In genomic region chr1:12201343-12202189, GRCh38 we compare ENCODE assay signal across 14 cellular contexts. TPM values are rescaled to one million over a fixed set of nuclear protein-coding genes. Genes with fewer than 3 reads are reported as not detected.
DNase-seq lines count a peak whose midpoint lies in the region; ATAC-seq and TF ChIP-seq lines count a peak whose summit lies in the region.
"Had no signal": no experiment of that assay in that cellular context is flagged by ENCODE, and none has a peak within 500 bp of the region (broad histone marks: within the 10 kb centered on the region; RNA-seq: fewer than 3 reads in every experiment).

No MANE protein-coding gene starts in this region.

- no peaks in the 10 kb centered on the region for H3K9me3 Mint-ChIP-seq in activated naive CD4-positive, alpha-beta T cell treated with anti-CD3 and anti-CD28 coated beads, Interleukin-2, amount 50 U/mL, for 72 hours
- H3K9me3 Mint-ChIP-seq in central memory CD8-positive, alpha-beta T cell: no peaks in the 10 kb centered on the region
- no peaks in the 10 kb centered on the region for H3K9me3 Mint-ChIP-seq in stimulated activated naive CD8-positive, alpha-beta T cell treated with anti-CD3 and anti-CD28 coated beads, Interleukin-15, Interleukin-2, amounts not matched to agents 100 ng/mL and 50 ng/mL, for 24 hours
- H3K9me3 Mint-ChIP-seq in HFFc6: no peaks in the 10 kb centered on the region
- H3K9me3 Mint-ChIP-seq: T-helper 2 cell treated with Interferon-gamma antibody and Interleukin-4, amounts not matched to agents 5 μg/mL and 100 μg/mL, for 36 hours had no signal

- H3K36me3 Mint-ChIP-seq in activated naive CD4-positive, alpha-beta T cell treated with anti-CD3 and anti-CD28 coated beads, Interleukin-2, amount 50 U/mL, for 72 hours: peaks cover 3 to 24% of the 10 kb centered on the region in 2 donors
- peaks cover 32% of the 10 kb centered on the region for H3K36me3 Mint-ChIP-seq in central memory CD8-positive, alpha-beta T cell (ENCODE audit: insufficient read depth)
- peaks cover 64% of the 10 kb centered on the region for H3K36me3 Mint-ChIP-seq in stimulated activated naive CD8-positive, alpha-beta T cell treated with anti-CD3 and anti-CD28 coated beads, Interleukin-15, Interleukin-2, amounts not matched to agents 100 ng/mL and 50 ng/mL, for 24 hours (ENCODE audit: low read depth)
- no peaks in the 10 kb centered on the region for H3K36me3 Mint-ChIP-seq in HFFc6 (ENCODE audit: low read depth)

- peaks cover 45% of the 10 kb centered on the region for H3K4me1 Mint-ChIP-seq in central memory CD8-positive, alpha-beta T cell
- H3K4me1 Mint-ChIP-seq in stimulated activated naive CD8-positive, alpha-beta T cell treated with anti-CD3 and anti-CD28 coated beads, Interleukin-15, Interleukin-2, amounts not matched to agents 100 ng/mL and 50 ng/mL, for 24 hours (ENCODE audit: low read depth): peaks cover 97% of the 10 kb centered on the region
- no peaks in the 10 kb centered on the region for H3K4me1 Mint-ChIP-seq in HFFc6 (ENCODE audit: low read depth)

- TF ChIP-seq CTCF in HFFc6 (IDR thresholded peaks at IDR 0.05): no peak

- H3K27ac Mint-ChIP-seq in activated naive CD4-positive, alpha-beta T cell treated with anti-CD3 and anti-CD28 coated beads, Interleukin-2, amount 50 U/mL, for 72 hours: peak overlapping the region; percentile 60 to 88
- H3K27ac Mint-ChIP-seq in central memory CD8-positive, alpha-beta T cell (ENCODE audit: low read depth): peak overlapping the region; percentile 84
- peak overlapping the region; percentile 85 for H3K27ac Mint-ChIP-seq in stimulated activated naive CD8-positive, alpha-beta T cell treated with anti-CD3 and anti-CD28 coated beads, Interleukin-15, Interleukin-2, amounts not matched to agents 100 ng/mL and 50 ng/mL, for 24 hours
- H3K27ac Mint-ChIP-seq in HFFc6: no peak overlapping the region
- H3K27ac Mint-ChIP-seq: T-helper 2 cell treated with Interferon-gamma antibody and Interleukin-4, amounts not matched to agents 5 μg/mL and 100 μg/mL, for 36 hours had no signal

- peak; percentile 35 to 59 for ATAC-seq in activated naive CD4-positive, alpha-beta T cell treated with anti-CD3 and anti-CD28 coated beads, Interleukin-2, amount 50 U/mL, for 72 hours
- ATAC-seq in HG02798 (IDR thresholded peaks at IDR 0.05; ENCODE audit: poor library complexity, unreplicated experiment): peak; percentile 55
- ATAC-seq in central memory CD8-positive, alpha-beta T cell (replicated peaks; ENCODE audit: extremely low read depth, poor library complexity, severe bottlenecking): peak; percentile 92
- ATAC-seq: heart left ventricle, left lung had no signal

- H3K27me3 Mint-ChIP-seq in central memory CD8-positive, alpha-beta T cell: no peaks in the 10 kb centered on the region
- no peaks in the 10 kb centered on the region for H3K27me3 Mint-ChIP-seq in stimulated activated naive CD8-positive, alpha-beta T cell treated with anti-CD3 and anti-CD28 coated beads, Interleukin-15, Interleukin-2, amounts not matched to agents 100 ng/mL and 50 ng/mL, for 24 hours
- peaks cover 19% of the 10 kb centered on the region for H3K27me3 Mint-ChIP-seq in HFFc6 (ENCODE audit: insufficient read depth)

- peak overlapping the region; percentile 47 for H3K4me3 Mint-ChIP-seq in central memory CD8-positive, alpha-beta T cell
- H3K4me3 Mint-ChIP-seq in stimulated activated naive CD8-positive, alpha-beta T cell treated with anti-CD3 and anti-CD28 coated beads, Interleukin-15, Interleukin-2, amounts not matched to agents 100 ng/mL and 50 ng/mL, for 24 hours: peak overlapping the region; percentile 58
- no peak overlapping the region for H3K4me3 Mint-ChIP-seq in HFFc6
- H3K4me3 Mint-ChIP-seq: T-helper 2 cell treated with Interferon-gamma antibody and Interleukin-4, amounts not matched to agents 5 μg/mL and 100 μg/mL, for 36 hours had no signal

- no peak for DNase-seq in activated naive CD4-positive, alpha-beta T cell treated with anti-CD3 and anti-CD28 coated beads, Interleukin-2, amount 50 U/mL, for 72 hours (ENCODE audit: low spot score in 2 of 2)
- no peak for DNase-seq in activated naive CD4-positive, alpha-beta T cell treated with anti-CD3 and anti-CD28 coated beads, Interleukin-2, amount 50 U/mL, for 16 hours
- DNase-seq in central memory CD8-positive, alpha-beta T cell (ENCODE audit: low spot score in 2 of 2): peak in 1 of 2 donors; percentile 53
- DNase-seq in NCI-H2081 treated with DMSO at 0.1 percent for 48 hours (lab: John Stamatoyannopoulos, UW): no peak
- DNase-seq in DMS153 (lab: John Stamatoyannopoulos, UW): no peak
- no peak for DNase-seq in HFFc6
- DNase-seq: BE2C, GOT3, left lung, NCI-H345 had no signal

RNA-seq across cellular contexts. Expression of gene VPS13D, which starts 28.3 kb away (rescaled TPM):
- 10 to 100 TPM; 31.2 to 40.7 TPM for total RNA-seq in activated naive CD4-positive, alpha-beta T cell treated with anti-CD3 and anti-CD28 coated beads, Interleukin-2, amount 50 U/mL, for 72 hours
- total RNA-seq in HFFc6 (2021; fragmentation: NEBNext Ultra II Directional; extraction: Animal tissue kit (Norgen Biotek cat#: 25700)): 10 to 100 TPM; 18.8 to 29.5 (median 21.5) TPM

RNA-seq across cellular contexts. Expression of gene TNFRSF1B, which starts 34.8 kb away (rescaled TPM):
- 100 to 1,000 TPM in 1 of 2 donors, 10 to 100 TPM in 1; 98.1 to 143 TPM for total RNA-seq in activated naive CD4-positive, alpha-beta T cell treated with anti-CD3 and anti-CD28 coated beads, Interleukin-2, amount 50 U/mL, for 72 hours
- under 1 TPM; 0.14 to 0.66 (median 0.33) TPM for total RNA-seq in HFFc6 (2021; fragmentation: NEBNext Ultra II Directional; extraction: Animal tissue kit (Norgen Biotek cat#: 25700))

Comparison
In these comparisons a context has a peak if more than half of its experiments do, and no peak if none do; other contexts are left out.
1. RNA of gene TNFRSF1B, which starts 34.8 kb away (total RNA-seq): 98.1 to 143 TPM in activated naive CD4-positive, alpha-beta T cell treated with anti-CD3 and anti-CD28 coated beads, Interleukin-2, amount 50 U/mL, for 72 hours; 0.14 to 0.66 TPM in HFFc6; every median in the first group is over 10 times any median in the second.
2. Peak in every context shown above with its lines, with median percentiles within 50 percentile points of each other: ATAC-seq.